Comparison of ENCODE assay signal across 15 cellular contexts in the genomic region with DNA sequence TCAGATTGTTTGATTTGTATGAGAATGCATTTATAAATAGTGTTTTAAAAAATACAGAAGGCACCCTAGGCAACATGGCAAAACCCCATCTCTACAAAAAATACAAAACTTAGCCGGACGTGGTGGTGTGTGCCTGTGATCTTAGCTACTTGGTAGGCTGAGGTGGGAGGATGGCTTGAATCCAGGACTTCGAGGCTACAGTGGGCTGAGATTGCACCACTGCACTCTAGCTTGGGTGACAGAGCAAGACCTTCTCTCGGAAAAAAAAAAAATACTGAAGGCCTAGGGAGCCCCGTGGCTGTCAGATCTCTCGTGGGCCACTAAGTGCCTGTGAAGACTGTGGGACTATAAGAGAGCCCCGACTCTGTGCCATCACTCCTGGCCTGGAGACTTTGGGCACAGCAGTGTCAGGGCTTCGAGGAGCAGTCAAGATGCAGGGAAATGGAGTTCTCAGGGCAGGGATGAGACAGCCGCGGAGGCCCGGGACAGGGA. TPM values are rescaled to one million over a fixed set of nuclear protein-coding genes. Genes with fewer than 3 reads are reported as not detected.
DNase-seq lines count a peak whose midpoint lies in the region; ATAC-seq and TF ChIP-seq lines count a peak whose summit lies in the region.
"Had no signal": no experiment of that assay in that cellular context is flagged by ENCODE, and none has a peak within 500 bp of the region (broad histone marks: within the 10 kb centered on the region; RNA-seq: fewer than 3 reads in every experiment).

No MANE protein-coding gene starts in this region.

- peak overlapping the region; percentile 72 for H3K27ac Mint-ChIP-seq in activated naive CD8-positive, alpha-beta T cell treated with anti-CD3 and anti-CD28 coated beads, Interleukin-2, amount 10 ng/mL, durations not matched to agents 7 days and 5 days
- H3K27ac Mint-ChIP-seq in activated naive CD8-positive, alpha-beta T cell treated with anti-CD3 and anti-CD28 coated beads, Interleukin-2, amount 50 U/mL, for 24 hours, result no peak overlapping the region
- H3K27ac Mint-ChIP-seq in chondrocyte (ENCODE audit: unreplicated experiment), result peak overlapping the region; percentile 97
- H3K27ac Mint-ChIP-seq in naive B cell, result peak overlapping the region; percentile 37 to 95 (median 90)
- H3K27ac Mint-ChIP-seq: activated naive CD4-positive, alpha-beta T cell treated with anti-CD3 and anti-CD28 coated beads for 36 hours had no signal

- H3K9me3 Mint-ChIP-seq in activated naive CD8-positive, alpha-beta T cell treated with anti-CD3 and anti-CD28 coated beads, Interleukin-2, amount 10 ng/mL, durations not matched to agents 7 days and 5 days, result no peaks in the 10 kb centered on the region
- no peaks in the 10 kb centered on the region for H3K9me3 Mint-ChIP-seq in activated naive CD8-positive, alpha-beta T cell treated with anti-CD3 and anti-CD28 coated beads, Interleukin-2, amount 50 U/mL, for 24 hours
- H3K9me3 Mint-ChIP-seq in chondrocyte (ENCODE audit: low read depth) (no peaks in the 10 kb centered on the region), naive B cell (no peaks in the 10 kb centered on the region)
- H3K9me3 Mint-ChIP-seq: activated naive CD4-positive, alpha-beta T cell treated with anti-CD3 and anti-CD28 coated beads for 36 hours had no signal

- peaks cover 3% of the 10 kb centered on the region for H3K36me3 Mint-ChIP-seq in activated naive CD8-positive, alpha-beta T cell treated with anti-CD3 and anti-CD28 coated beads, Interleukin-2, amount 10 ng/mL, durations not matched to agents 7 days and 5 days
- H3K36me3 Mint-ChIP-seq in activated naive CD8-positive, alpha-beta T cell treated with anti-CD3 and anti-CD28 coated beads, Interleukin-2, amount 50 U/mL, for 24 hours (ENCODE audit: low read depth), result no peaks in the 10 kb centered on the region
- H3K36me3 Mint-ChIP-seq in chondrocyte (ENCODE audit: low read depth) (no peaks in the 10 kb centered on the region), naive B cell (no peaks in the 10 kb centered on the region)

- H3K4me3 ChIP-seq in effector memory CD4-positive, alpha-beta T cell (ENCODE audit: insufficient read depth, low read depth, low read length, poor library complexity, severe bottlenecking), result no peak overlapping the region
- H3K4me3 ChIP-seq: tibial nerve had no signal

- ATAC-seq in activated naive CD8-positive, alpha-beta T cell treated with anti-CD3 and anti-CD28 coated beads, Interleukin-2, amount 10 ng/mL, durations not matched to agents 7 days and 5 days (ENCODE audit: low read depth), result peak; percentile 48
- ATAC-seq in activated naive CD8-positive, alpha-beta T cell treated with anti-CD3 and anti-CD28 coated beads, Interleukin-2, amount 50 U/mL, for 24 hours, result no peak
- ATAC-seq in naive B cell (ENCODE audit: low read depth in 2 of 2), result no peak
- ATAC-seq in HG02870 (IDR thresholded peaks at IDR 0.05; ENCODE audit: unreplicated experiment), result no peak
- ATAC-seq in HG03565 (IDR thresholded peaks at IDR 0.05; ENCODE audit: unreplicated experiment), result no peak
- ATAC-seq in HG03469 (IDR thresholded peaks at IDR 0.05; ENCODE audit: unreplicated experiment), result no peak

- no peaks in the 10 kb centered on the region for H3K9me3 ChIP-seq in effector memory CD4-positive, alpha-beta T cell (ENCODE audit: control insufficient read depth, low read length)
- H3K9me3 ChIP-seq: tibial nerve had no signal

- POLR2A ChIA-PET in activated naive CD8-positive, alpha-beta T cell treated with anti-CD3 and anti-CD28 coated beads, Interleukin-2, amount 10 ng/mL, durations not matched to agents 7 days and 5 days (lab: Charles Lee), result interaction anchor here (0.7 to 2.7 kb wide), 6 partner anchors 9 to 410 kb away, joined by 3 to 19 read pairs (median 4); a partner anchor contains a TSS

- H3K27me3 ChIP-seq in effector memory CD4-positive, alpha-beta T cell (replicated peaks; ENCODE audit: control insufficient read depth, insufficient read depth, low read length, poor library complexity, severe bottlenecking), result no peaks in the 10 kb centered on the region
- H3K27me3 ChIP-seq: tibial nerve had no signal

- H3K36me3 ChIP-seq in effector memory CD4-positive, alpha-beta T cell (ENCODE audit: control insufficient read depth, insufficient read depth, low read length), result no peaks in the 10 kb centered on the region
- H3K36me3 ChIP-seq: tibial nerve had no signal

- no peaks in the 10 kb centered on the region for H3K4me1 ChIP-seq in effector memory CD4-positive, alpha-beta T cell (ENCODE audit: control insufficient read depth, insufficient read depth, low read length, poor library complexity, severe bottlenecking)

- peak overlapping the region; percentile 10 for H3K4me3 Mint-ChIP-seq in activated naive CD8-positive, alpha-beta T cell treated with anti-CD3 and anti-CD28 coated beads, Interleukin-2, amount 10 ng/mL, durations not matched to agents 7 days and 5 days
- H3K4me3 Mint-ChIP-seq in activated naive CD8-positive, alpha-beta T cell treated with anti-CD3 and anti-CD28 coated beads, Interleukin-2, amount 50 U/mL, for 24 hours, result no peak overlapping the region
- H3K4me3 Mint-ChIP-seq in chondrocyte (ENCODE audit: unreplicated experiment) (peak overlapping the region; percentile 33), naive B cell (peak overlapping the region; percentile 1 to 82 (median 60))
- H3K4me3 Mint-ChIP-seq: activated naive CD4-positive, alpha-beta T cell treated with anti-CD3 and anti-CD28 coated beads for 36 hours had no signal

- DNase-seq in activated naive CD8-positive, alpha-beta T cell treated with anti-CD3 and anti-CD28 coated beads, Interleukin-2, amount 10 ng/mL, durations not matched to agents 7 days and 5 days, result peak; percentile 17
- DNase-seq in activated naive CD8-positive, alpha-beta T cell treated with anti-CD3 and anti-CD28 coated beads, Interleukin-2, amount 50 U/mL, for 24 hours, result no peak
- DNase-seq in chondrocyte (ENCODE audit: low spot score), result peak; percentile 19
- DNase-seq in naive B cell, result no peak
- no peak for DNase-seq in effector memory CD4-positive, alpha-beta T cell
- DNase-seq: activated naive CD4-positive, alpha-beta T cell treated with anti-CD3 and anti-CD28 coated beads for 36 hours; cerebellar nuclear complex; NCI-H1417 treated with DMSO at 0.1 percent for 48 hours; NCI-H510A treated with DMSO at 0.1 percent for 48 hours; stimulated activated CD4-positive, alpha-beta T cell treated with anti-CD3 and anti-CD28 coated beads, Interleukin-15, amount 100 ng/mL, for 24 hours; T-helper 2 cell had no signal

- no peak for TF ChIP-seq CTCF in chondrocyte (IDR thresholded peaks at IDR 0.05)

- peaks cover 3% of the 10 kb centered on the region for H3K27me3 Mint-ChIP-seq in activated naive CD8-positive, alpha-beta T cell treated with anti-CD3 and anti-CD28 coated beads, Interleukin-2, amount 10 ng/mL, durations not matched to agents 7 days and 5 days
- peaks cover 2% of the 10 kb centered on the region for H3K27me3 Mint-ChIP-seq in activated naive CD8-positive, alpha-beta T cell treated with anti-CD3 and anti-CD28 coated beads, Interleukin-2, amount 50 U/mL, for 24 hours
- H3K27me3 Mint-ChIP-seq in chondrocyte (ENCODE audit: low read depth) (peaks cover 1% of the 10 kb centered on the region), naive B cell (no peaks in the 10 kb centered on the region)

- H3K4me1 Mint-ChIP-seq in activated naive CD8-positive, alpha-beta T cell treated with anti-CD3 and anti-CD28 coated beads, Interleukin-2, amount 10 ng/mL, durations not matched to agents 7 days and 5 days, result peaks cover 29% of the 10 kb centered on the region
- H3K4me1 Mint-ChIP-seq in activated naive CD8-positive, alpha-beta T cell treated with anti-CD3 and anti-CD28 coated beads, Interleukin-2, amount 50 U/mL, for 24 hours, result peaks cover 18% of the 10 kb centered on the region
- H3K4me1 Mint-ChIP-seq in chondrocyte (ENCODE audit: low read depth), result peaks cover 42% of the 10 kb centered on the region
- peaks cover 53 to 75% (median 70%) of the 10 kb centered on the region in 3 donors for H3K4me1 Mint-ChIP-seq in naive B cell

- no peak overlapping the region for H3K27ac ChIP-seq in effector memory CD4-positive, alpha-beta T cell (ENCODE audit: insufficient read depth, low read length, poor library complexity, severe bottlenecking)
- H3K27ac ChIP-seq: tibial nerve had no signal

RNA-seq across cellular contexts. Expression of a gene that starts 40.5 kb away (rescaled TPM):
- 1 to 10 TPM; 4.7 to 5.2 TPM for total RNA-seq in activated naive CD8-positive, alpha-beta T cell treated with anti-CD3 and anti-CD28 coated beads, Interleukin-2, amount 10 ng/mL, durations not matched to agents 7 days and 5 days
- total RNA-seq in chondrocyte, result 0.02 to 0.31 TPM in 2 of 3 replicates, not detected in the other
- 10 to 100 TPM in 3 of 6 donors, 1 to 10 TPM in 3; 1.7 to 44.3 (median 12.0) TPM for polyA plus RNA-seq in naive B cell (ENCODE audit: low read depth in 6 of 6)

RNA-seq across cellular contexts. Expression of a gene that starts 49.7 kb away (rescaled TPM):
- total RNA-seq in activated naive CD8-positive, alpha-beta T cell treated with anti-CD3 and anti-CD28 coated beads, Interleukin-2, amount 10 ng/mL, durations not matched to agents 7 days and 5 days, result 10 to 100 TPM; 53.1 to 59.6 TPM
- 32.4 to 41.8 TPM (median 37.4 TPM) in 3 replicates for total RNA-seq in chondrocyte
- polyA plus RNA-seq in naive B cell (ENCODE audit: low read depth in 6 of 6), result 10 to 100 TPM in 5 of 6 donors, 1 to 10 TPM in 1; 5.3 to 43.9 (median 19.1) TPM

Comparison
In these comparisons a context has a peak if more than half of its experiments do, and no peak if none do; other contexts are left out.
1. DNase-seq: peak in activated naive CD8-positive, alpha-beta T cell treated with anti-CD3 and anti-CD28 coated beads, Interleukin-2, amount 10 ng/mL, durations not matched to agents 7 days and 5 days (single experiment) and chondrocyte (single experiment); none in activated naive CD8-positive, alpha-beta T cell treated with anti-CD3 and anti-CD28 coated beads, Interleukin-2, amount 50 U/mL, for 24 hours (single experiment), naive B cell (single experiment) and effector memory CD4-positive, alpha-beta T cell (0 of 3).